In genomic region chr19:36797786-36798108, GRCh38 we compare ENCODE assay signal across 8 cellular contexts. TPM values are rescaled to one million over a fixed set of nuclear protein-coding genes. Genes with fewer than 3 reads are reported as not detected.
DNase-seq lines count a peak whose midpoint lies in the region; ATAC-seq and TF ChIP-seq lines count a peak whose summit lies in the region.

No MANE protein-coding gene starts in this region.

- H3K9me3 ChIP-seq in adipocyte (ENCODE audit: control insufficient read depth, low read length), result peaks cover 23% of the 10 kb centered on the region

- H3K36me3 ChIP-seq in adipocyte (ENCODE audit: control insufficient read depth, insufficient read depth, low read length, severe bottlenecking) (peaks cover 25% of the 10 kb centered on the region), kidney epithelial cell (ENCODE audit: control insufficient read depth, insufficient read depth, low read length) (peaks cover 1% of the 10 kb centered on the region)

- H3K36me3 Mint-ChIP-seq in T-helper 1 cell treated with Interleukin-12 subunit alpha and Interleukin-12 subunit beta and Interleukin-4 antibody, amounts not matched to agents 30 μg/mL and 1 μg/mL, for 36 hours (ENCODE audit: low read depth), result peaks cover 7% of the 10 kb centered on the region

- H3K27ac Mint-ChIP-seq in T-helper 1 cell treated with Interleukin-12 subunit alpha and Interleukin-12 subunit beta and Interleukin-4 antibody, amounts not matched to agents 30 μg/mL and 1 μg/mL, for 36 hours, result no peak overlapping the region

- peaks cover 2% of the 10 kb centered on the region for H3K4me1 Mint-ChIP-seq in T-helper 1 cell treated with Interleukin-12 subunit alpha and Interleukin-12 subunit beta and Interleukin-4 antibody, amounts not matched to agents 30 μg/mL and 1 μg/mL, for 36 hours (ENCODE audit: low read depth)

- ATAC-seq in activated CD4-positive, CD25-positive, alpha-beta regulatory T cell treated with anti-CD3 and anti-CD28 coated beads, Interleukin-2, amount 50 U/mL, for 24 hours, result no peak
- ATAC-seq in GM18907 (IDR thresholded peaks at IDR 0.05; ENCODE audit: unreplicated experiment) (no peak), GM19328 (IDR thresholded peaks at IDR 0.05; ENCODE audit: unreplicated experiment) (no peak)

- H3K4me3 ChIP-seq in adipocyte (ENCODE audit: low read length), result peak overlapping the region; percentile 99
- H3K4me3 ChIP-seq in kidney epithelial cell (ENCODE audit: low read depth, low read length), result peak overlapping the region; percentile 98

- no peaks in the 10 kb centered on the region for H3K27me3 Mint-ChIP-seq in T-helper 1 cell treated with Interleukin-12 subunit alpha and Interleukin-12 subunit beta and Interleukin-4 antibody, amounts not matched to agents 30 μg/mL and 1 μg/mL, for 36 hours (ENCODE audit: low read depth)

- H3K4me3 Mint-ChIP-seq in T-helper 1 cell treated with Interleukin-12 subunit alpha and Interleukin-12 subunit beta and Interleukin-4 antibody, amounts not matched to agents 30 μg/mL and 1 μg/mL, for 36 hours, result peak overlapping the region; percentile 88

- H3K9me3 Mint-ChIP-seq in T-helper 1 cell treated with Interleukin-12 subunit alpha and Interleukin-12 subunit beta and Interleukin-4 antibody, amounts not matched to agents 30 μg/mL and 1 μg/mL, for 36 hours, result peaks cover 44% of the 10 kb centered on the region

- H3K27me3 ChIP-seq in adipocyte (replicated peaks; ENCODE audit: control insufficient read depth, insufficient read depth, low read length) (no peaks in the 10 kb centered on the region), kidney epithelial cell (ENCODE audit: control insufficient read depth, insufficient read depth, low read length) (no peaks in the 10 kb centered on the region)

- DNase-seq in T-helper 1 cell, result no peak
- no peak for DNase-seq in adipocyte (ENCODE audit: low read depth)
- DNase-seq in kidney epithelial cell (ENCODE audit: low read depth), result no peak
- no peak for DNase-seq in substantia nigra (lab: John Stamatoyannopoulos, UW)

- H3K4me1 ChIP-seq in adipocyte (ENCODE audit: control insufficient read depth, insufficient read depth, low read length), result peaks cover 7% of the 10 kb centered on the region

- TF ChIP-seq CTCF in kidney epithelial cell (IDR thresholded peaks at IDR 0.05; ENCODE audit: insufficient read depth, low read length, poor library complexity, severe bottlenecking), result no peak

- peak overlapping the region; percentile 89 for H3K9ac ChIP-seq in adipocyte (ENCODE audit: low read length)

- peak overlapping the region; percentile 64 for H3K27ac ChIP-seq in substantia nigra (ENCODE audit: low read depth, low read length, poor library complexity, severe bottlenecking)

RNA-seq across cellular contexts. Expression of gene ZNF850, which starts 25.1 kb away (rescaled TPM):
- total RNA-seq in kidney epithelial cell, result 2.7 and 3.0 TPM in 2 replicates

RNA-seq across cellular contexts. Expression of gene ZNF790, which starts 40.4 kb away (rescaled TPM):
- 2.8 and 3.6 TPM in 2 replicates for total RNA-seq in kidney epithelial cell

RNA-seq across cellular contexts. Expression of gene ZNF345, which starts 52.9 kb away (rescaled TPM):
- total RNA-seq in kidney epithelial cell, result 2.3 and 3.1 TPM in 2 replicates
